15 cellular contexts compared by ENCODE assay signal in the genomic region with DNA sequence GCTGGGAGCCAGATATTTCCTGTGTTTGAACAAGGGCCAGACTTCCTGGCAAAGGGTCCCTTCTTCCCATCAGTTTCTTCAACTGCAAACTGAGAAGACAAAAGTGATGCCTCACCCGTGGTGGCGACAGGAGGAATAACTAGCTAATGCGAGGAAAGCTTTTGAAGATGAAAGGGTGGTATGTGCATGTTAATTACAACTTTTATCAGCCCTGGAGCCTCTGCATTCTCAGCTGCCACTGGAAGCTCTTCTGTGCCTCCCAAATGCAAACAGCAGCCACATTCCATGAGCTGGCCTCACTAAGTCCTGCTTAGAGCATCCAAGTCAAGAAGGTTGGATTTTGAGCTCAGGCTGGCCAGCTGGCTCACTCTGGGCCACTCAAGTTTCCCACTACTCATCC. TPM values are rescaled to one million over a fixed set of nuclear protein-coding genes. Genes with fewer than 3 reads are reported as not detected.
A peak's percentile ranks its signal among the peaks of the same experiment; 100 is the strongest.
DNase-seq lines count a peak whose midpoint lies in the region; ATAC-seq and TF ChIP-seq lines count a peak whose summit lies in the region.
"Had no signal": no experiment of that assay in that cellular context is flagged by ENCODE, and none has a peak within 500 bp of the region (broad histone marks: within the 10 kb centered on the region; RNA-seq: fewer than 3 reads in every experiment).

No MANE protein-coding gene starts in this region.

- H3K9me3 Mint-ChIP-seq in Caco-2 (ENCODE audit: unreplicated experiment) = no peaks in the 10 kb centered on the region
- no peaks in the 10 kb centered on the region for H3K9me3 Mint-ChIP-seq in effector memory CD8-positive, alpha-beta T cell

- DNase-seq in Caco-2 (peak; percentile 81 to 88), NT2/D1 (ENCODE audit: low read depth, low spot score) (peak; percentile 73), neuronal stem cell (ENCODE audit: low spot score) (no peak), gastrocnemius medialis (no peak), CD1c-positive myeloid dendritic cell (ENCODE audit: extremely low spot score) (no peak)
- DNase-seq in effector memory CD8-positive, alpha-beta T cell = no peak
- DNase-seq: activated CD4-positive, alpha-beta T cell treated with anti-CD3 and anti-CD28 coated beads, Interleukin-2, amount 50 U/mL, for 48 hours; dorsolateral prefrontal cortex; left lung; stimulated activated CD4-positive, alpha-beta T cell treated with anti-CD3 and anti-CD28 coated beads, Interleukin-1b, Interleukin-23, amount 100 ng/mL, for 48 hours; T-helper 2 cell had no signal

- H2BK5ac ChIP-seq in neuronal stem cell (ENCODE audit: low read length) = no peak overlapping the region

- no peaks in the 10 kb centered on the region for H3K9me3 ChIP-seq in Caco-2
- peaks cover 18% of the 10 kb centered on the region for H3K9me3 ChIP-seq in NT2/D1 (ENCODE audit: insufficient read depth, low read length)
- H3K9me3 ChIP-seq in neuronal stem cell (replicated peaks in 1 of 2; ENCODE audit: control insufficient read depth in 2 of 2, insufficient read depth in 1 of 2, low read depth in 1 of 2, low read length in 2 of 2) = peaks cover 0 to 3% of the 10 kb centered on the region in 2 donors
- no peaks in the 10 kb centered on the region for H3K9me3 ChIP-seq in gastrocnemius medialis
- H3K9me3 ChIP-seq: left lung had no signal

- H3K4me3 ChIP-seq in Caco-2 (ENCODE audit: low read depth, low read length) (no peak overlapping the region), NT2/D1 (ENCODE audit: insufficient read length, low read depth) (no peak overlapping the region), neuronal stem cell (ENCODE audit: low read length in 2 of 2) (no peak overlapping the region), gastrocnemius medialis (no peak overlapping the region)
- H3K4me3 ChIP-seq: dorsolateral prefrontal cortex, left lung had no signal

- H2BK12ac ChIP-seq in neuronal stem cell (ENCODE audit: low read length) = no peak overlapping the region

- TF ChIP-seq CTCF in Caco-2 (IDR thresholded peaks at IDR 0.05; ENCODE audit: insufficient read depth in 1 of 2, low read depth in 1 of 2, low read length in 1 of 2, severe bottlenecking in 1 of 2, unreplicated experiment in 1 of 2) (no peak), gastrocnemius medialis (IDR thresholded peaks at IDR 0.05 in 4 of 5, conservative IDR thresholded peaks at IDR 0.05 in 1 of 5) (no peak)

- peak overlapping the region; percentile 80 for H3K27ac Mint-ChIP-seq in Caco-2 (ENCODE audit: unreplicated experiment)
- peak overlapping the region; percentile 83 to 100 for H3K27ac Mint-ChIP-seq in effector memory CD8-positive, alpha-beta T cell

- peak overlapping the region; percentile 44 for H2AFZ ChIP-seq in neuronal stem cell (ENCODE audit: low read length)
- H2AFZ ChIP-seq: parathyroid adenoma had no signal

- no peak overlapping the region for H2BK120ac ChIP-seq in neuronal stem cell (ENCODE audit: low read depth, low read length)

- H3K27me3 Mint-ChIP-seq in Caco-2 (ENCODE audit: insufficient read depth, unreplicated experiment) = no peaks in the 10 kb centered on the region
- H3K27me3 Mint-ChIP-seq in effector memory CD8-positive, alpha-beta T cell = no peaks in the 10 kb centered on the region

- POLR2A ChIA-PET in Caco-2 (lab: Charles Lee) = interaction anchor here (0.6 to 0.9 kb wide), 2 partner anchors 21 to 544 kb away, joined by 4 to 5 read pairs; no protein-coding TSS in a partner anchor

- no peak overlapping the region for H2BK15ac ChIP-seq in neuronal stem cell (ENCODE audit: low read length)

- H3K79me1 ChIP-seq in neuronal stem cell (ENCODE audit: low read depth, low read length) = no peaks in the 10 kb centered on the region

- TF ChIP-seq POLR2A in gastrocnemius medialis (IDR thresholded peaks at IDR 0.05) = no peak

- H3K27me3 ChIP-seq in Caco-2 (replicated peaks; ENCODE audit: control insufficient read depth, insufficient read depth, low read length) (no peaks in the 10 kb centered on the region), NT2/D1 (ENCODE audit: insufficient read depth, insufficient read length) (no peaks in the 10 kb centered on the region), neuronal stem cell (ENCODE audit: control insufficient read depth in 3 of 3, insufficient read depth in 3 of 3, low read depth in 1 of 3, low read length in 3 of 3) (no peaks in the 10 kb centered on the region), gastrocnemius medialis (no peaks in the 10 kb centered on the region)
- H3K27me3 ChIP-seq: dorsolateral prefrontal cortex, left lung had no signal

- peaks cover 30% of the 10 kb centered on the region for H3K4me1 Mint-ChIP-seq in Caco-2 (ENCODE audit: low read depth, unreplicated experiment)
- H3K4me1 Mint-ChIP-seq in effector memory CD8-positive, alpha-beta T cell (ENCODE audit: low read depth in 2 of 2) = peaks cover 73 to 92% of the 10 kb centered on the region in 2 donors

- no peak overlapping the region for H3K4me2 ChIP-seq in neuronal stem cell (ENCODE audit: insufficient read depth, low read length, poor library complexity, severe bottlenecking)

- intact Hi-C loops in Caco-2 (cut with micrococcal nuclease; ENCODE audit: unreplicated experiment) (loop anchor here (1.0 to 5.0 kb wide), 4 partner anchors 21 to 250 kb away; no protein-coding TSS in a partner anchor), gastrocnemius medialis (cut with DNase I; ENCODE audit: low total_unique reads) (no loop called here)

- no TSS peak for BruUV-seq in Caco-2 (replicated peaks; lab: Mats Ljungman, UMichigan)

- no peak overlapping the region for H4K91ac ChIP-seq in neuronal stem cell (ENCODE audit: low read depth, low read length, poor library complexity)

- no peak overlapping the region for H3K4ac ChIP-seq in neuronal stem cell (ENCODE audit: low read length)

- H2AK5ac ChIP-seq in neuronal stem cell (ENCODE audit: low read depth, low read length) = no peak overlapping the region

- H3K36me3 ChIP-seq in Caco-2 (ENCODE audit: control insufficient read depth, insufficient read depth, low read length) (no peaks in the 10 kb centered on the region), NT2/D1 (ENCODE audit: insufficient read depth, insufficient read length, low read length) (peaks cover 21% of the 10 kb centered on the region), neuronal stem cell (replicated peaks in 1 of 2; ENCODE audit: control insufficient read depth in 2 of 2, insufficient read depth in 2 of 2, low read length in 2 of 2) (no peaks in the 10 kb centered on the region), gastrocnemius medialis (no peaks in the 10 kb centered on the region)

- in situ Hi-C loops in gastrocnemius medialis (cut with MboI; ENCODE audit: low sequenced_read_pairs in 4 of 4) = loop anchor here in 1 of 4 donors (10.0 kb wide), 1 partner anchor 63 kb away; no protein-coding TSS in a partner anchor

- no peaks in the 10 kb centered on the region for H3K36me3 Mint-ChIP-seq in Caco-2 (ENCODE audit: insufficient read depth, unreplicated experiment)
- peaks cover 99% of the 10 kb centered on the region for H3K36me3 Mint-ChIP-seq in effector memory CD8-positive, alpha-beta T cell (ENCODE audit: insufficient read depth)

- H3K4me1 ChIP-seq in Caco-2 = peaks cover 35% of the 10 kb centered on the region
- no peaks in the 10 kb centered on the region for H3K4me1 ChIP-seq in NT2/D1 (ENCODE audit: insufficient read depth, insufficient read length)
- H3K4me1 ChIP-seq in neuronal stem cell (ENCODE audit: control insufficient read depth in 2 of 2, insufficient read depth in 1 of 2, low read depth in 1 of 2, low read length in 2 of 2) = peaks cover 2 to 9% of the 10 kb centered on the region in 2 donors
- peaks cover 0 to 2% of the 10 kb centered on the region in 2 donors for H3K4me1 ChIP-seq in gastrocnemius medialis
- H3K4me1 ChIP-seq: parathyroid adenoma had no signal

- H4K8ac ChIP-seq in neuronal stem cell (ENCODE audit: low read depth, low read length) = no peak overlapping the region

- no peak for ATAC-seq in effector memory CD8-positive, alpha-beta T cell (replicated peaks)
- ATAC-seq in GM18498 (IDR thresholded peaks at IDR 0.05; ENCODE audit: unreplicated experiment) (no peak), GM18873 (IDR thresholded peaks at IDR 0.05; ENCODE audit: low FRiP score, unreplicated experiment) (no peak), gastrocnemius medialis (no peak)

- no CpG with 5 or more reads among the region's 3 CpGs for WGBS in neuronal stem cell (ENCODE audit: extremely low coverage in 2 of 2, insufficient read length in 2 of 2, insufficient replicate concordance in 1 of 2), 2 donors

- H3K9ac ChIP-seq in NT2/D1 (ENCODE audit: insufficient read length, low read depth) (no peak overlapping the region), neuronal stem cell (ENCODE audit: low read depth, low read length, poor library complexity) (no peak overlapping the region)
- H3K9ac ChIP-seq: parathyroid adenoma had no signal

- no peak overlapping the region for H3K18ac ChIP-seq in neuronal stem cell (ENCODE audit: low read length)

- H3K4me3 Mint-ChIP-seq in Caco-2 (ENCODE audit: unreplicated experiment) = no peak overlapping the region
- peak overlapping the region; percentile 5 to 42 for H3K4me3 Mint-ChIP-seq in effector memory CD8-positive, alpha-beta T cell

- H3K23ac ChIP-seq in neuronal stem cell (ENCODE audit: low read depth, low read length, poor library complexity) = no peak overlapping the region

- CTCF ChIA-PET in Caco-2 (lab: Charles Lee) = interaction anchor here (0.8 to 1.3 kb wide), 3 partner anchors 13 to 670 kb away, joined by 3 to 7 read pairs (median 3); no protein-coding TSS in a partner anchor

- H3K14ac ChIP-seq in neuronal stem cell (ENCODE audit: low read length) = no peak overlapping the region

- H3K27ac ChIP-seq in neuronal stem cell (replicated peaks; ENCODE audit: low read length) (no peak overlapping the region), gastrocnemius medialis (no peak overlapping the region)
- H3K27ac ChIP-seq: C4-2B, parathyroid adenoma had no signal

RNA-seq across cellular contexts. Expression of a gene that starts 12.9 kb away (rescaled TPM):
- total RNA-seq in Caco-2 (2022) = 50.4 and 61.4 TPM in 2 replicates
- polyA plus RNA-seq in neuronal stem cell (2013, experiment 1 of 2) = 1.6 TPM
- polyA plus RNA-seq in neuronal stem cell (2013, experiment 2 of 2) = 0.75 TPM
- 10 to 100 TPM; 19.5 to 32.5 (median 29.2) TPM for total RNA-seq in gastrocnemius medialis

Comparison
In these comparisons a context has a peak if more than half of its experiments do, and no peak if none do; other contexts are left out.
1. DNase-seq: peak in Caco-2 (2 of 2) and NT2/D1 (single experiment); none in effector memory CD8-positive, alpha-beta T cell (0 of 3), neuronal stem cell (single experiment), gastrocnemius medialis (0 of 2) and CD1c-positive myeloid dendritic cell (single experiment).